In genomic region chr2:168084267-168084781, GRCh38 we compare ENCODE assay signal across 33 cellular contexts.
DNase-seq lines count a peak whose midpoint lies in the region; ATAC-seq and TF ChIP-seq lines count a peak whose summit lies in the region.
"Had no signal": no experiment of that assay in that cellular context is flagged by ENCODE, and none has a peak within 500 bp of the region (broad histone marks: within the 10 kb centered on the region; RNA-seq: fewer than 3 reads in every experiment).

No MANE protein-coding gene starts in this region.

- BruUV-seq in MCF 10A (replicated peaks; lab: Mats Ljungman, UMichigan): no TSS peak

- H3K9me3 Mint-ChIP-seq in MCF 10A (ENCODE audit: unreplicated experiment): peaks cover 7% of the 10 kb centered on the region
- H3K9me3 Mint-ChIP-seq in WTC11: peaks cover 16% of the 10 kb centered on the region
- H3K9me3 Mint-ChIP-seq: CD4-positive, alpha-beta T cell; effector memory CD8-positive, alpha-beta T cell; stimulated activated naive CD8-positive, alpha-beta T cell treated with anti-CD3 and anti-CD28 coated beads, Interleukin-15, Interleukin-2, amounts not matched to agents 100 ng/mL and 50 ng/mL, for 24 hours had no signal

- no peaks in the 10 kb centered on the region for H3K36me3 ChIP-seq in breast epithelium
- no peaks in the 10 kb centered on the region for H3K36me3 ChIP-seq in testis (ENCODE audit: low read depth, missing control alignments)
- H3K36me3 ChIP-seq: heart left ventricle, thoracic aorta, uterus had no signal

- H3K27ac ChIP-seq in breast epithelium (peak overlapping the region; percentile 45 to 58), testis (peak overlapping the region; percentile 82 to 87)
- H3K27ac ChIP-seq: A549, heart left ventricle, parathyroid adenoma, spleen, thoracic aorta, uterus had no signal

- no peaks in the 10 kb centered on the region for H3K4me1 Mint-ChIP-seq in MCF 10A (ENCODE audit: insufficient read depth, unreplicated experiment)
- peaks cover 6% of the 10 kb centered on the region for H3K4me1 Mint-ChIP-seq in WTC11

- ATAC-seq in WTC11: no peak; the same call in 1 of the 2 replicates
- ATAC-seq: A549; effector memory CD8-positive, alpha-beta T cell; heart left ventricle; naive thymus-derived CD4-positive, alpha-beta T cell; right cardiac atrium had no signal

- no peak for TF ChIP-seq POLR2A in breast epithelium (IDR thresholded peaks at IDR 0.05)
- no peak for TF ChIP-seq POLR2A in testis (IDR thresholded peaks at IDR 0.05)

- intact Hi-C loops in breast epithelium (cut with DNase I; ENCODE audit: low total_unique reads) (no loop called here), MCF 10A (cut with micrococcal nuclease) (no loop called here), testis (cut with DNase I; ENCODE audit: low total_unique reads) (no loop called here)

- H3K4me1 ChIP-seq in breast epithelium (no peaks in the 10 kb centered on the region), testis (peaks cover 30% of the 10 kb centered on the region)
- H3K4me1 ChIP-seq: A549, parathyroid adenoma, uterus had no signal

- H3K27me3 Mint-ChIP-seq in MCF 10A (ENCODE audit: insufficient read depth, unreplicated experiment) (no peaks in the 10 kb centered on the region), WTC11 (ENCODE audit: low read depth) (no peaks in the 10 kb centered on the region)
- H3K27me3 Mint-ChIP-seq: activated B cell treated with CpG ODN at 0.5 μM for 24 hours; activated naive CD8-positive, alpha-beta T cell; activated T-cell treated with anti-CD3 and anti-CD28 coated beads, Interleukin-2, amount 50 U/mL, for 24 hours; CD4-positive, alpha-beta T cell; effector memory CD8-positive, alpha-beta T cell; naive thymus-derived CD4-positive, alpha-beta T cell; stimulated activated naive CD8-positive, alpha-beta T cell treated with anti-CD3 and anti-CD28 coated beads, Interleukin-15, Interleukin-2, amounts not matched to agents 100 ng/mL and 50 ng/mL, for 24 hours had no signal

- WGBS in testis, 2 donors: 77 to 100% methylated on average over 4 of the region's 4 CpGs

- H3K27me3 ChIP-seq in breast epithelium: no peaks in the 10 kb centered on the region
- no peaks in the 10 kb centered on the region for H3K27me3 ChIP-seq in testis
- H3K27me3 ChIP-seq: heart left ventricle, spleen, uterus had no signal

- CTCF ChIA-PET in MCF 10A (lab: Yijun Ruan, JAX): interaction anchor here (0.8 kb wide), 1 partner anchor 482 kb away, joined by 3 read pairs; no protein-coding TSS in a partner anchor
- CTCF ChIA-PET in WTC11 (lab: Charles Lee): no interaction called here

- H3K4me3 ChIP-seq in breast epithelium (no peak overlapping the region), testis (no peak overlapping the region)
- H3K4me3 ChIP-seq: A549, heart left ventricle, spleen, thoracic aorta, uterus had no signal

- no peak for DNase-seq in breast epithelium (ENCODE audit: low spot score in 2 of 2)
- no peak for DNase-seq in MCF 10A (ENCODE audit: unreplicated experiment)
- no peak for DNase-seq in WTC11 (ENCODE audit: low spot score)
- peak; percentile 18 for DNase-seq in iPS-NIHi11 (ENCODE audit: low spot score)
- DNase-seq in testis: no peak
- no peak for DNase-seq in GM03348 (ENCODE audit: low spot score)
- no peak for DNase-seq in NCI-H187 treated with DMSO at 0.1 percent for 48 hours (lab: John Stamatoyannopoulos, UW)
- DNase-seq in SKM-1 (lab: John Stamatoyannopoulos, UW; ENCODE audit: unreplicated experiment): no peak
- DNase-seq: activated B cell treated with CpG ODN at 0.5 μM for 24 hours; activated CD4-positive, alpha-beta T cell treated with anti-CD3 and anti-CD28 coated beads, Interleukin-2, amount 50 U/mL, for 1 hour; activated effector memory CD4-positive, alpha-beta T cell treated with anti-CD3 and anti-CD28 coated beads, Interleukin-2, amount 50 U/mL, for 16 hours; activated T-cell treated with anti-CD3 and anti-CD28 coated beads, Interleukin-2, amount 50 U/mL, for 24 hours; CD4-positive, alpha-beta T cell; DMS79 treated with DMSO at 0.1 percent for 48 hours; effector memory CD8-positive, alpha-beta T cell; GF-D8; heart left ventricle; kidney; naive thymus-derived CD4-positive, alpha-beta T cell; NCI-H1105; NCI-H1930; NCI-H524 treated with DMSO at 0.1 percent for 48 hours; SIG-M5; spleen; stimulated activated CD4-positive, alpha-beta T cell treated with anti-CD3 and anti-CD28 coated beads, Interleukin-2, amount 100 ng/mL, for 24 hours; T-helper 9 cell; uterus had no signal

- no peak overlapping the region for H3K27ac Mint-ChIP-seq in MCF 10A (ENCODE audit: low read depth, unreplicated experiment)
- H3K27ac Mint-ChIP-seq in WTC11: 0 out of 2 replicates have a peak overlapping the region, but pooled peaks have one; percentile 40
- H3K27ac Mint-ChIP-seq: activated B cell treated with CpG ODN at 0.5 μM for 24 hours; activated naive CD8-positive, alpha-beta T cell; activated T-cell treated with anti-CD3 and anti-CD28 coated beads, Interleukin-2, amount 50 U/mL, for 24 hours; CD4-positive, alpha-beta T cell; stimulated activated naive CD8-positive, alpha-beta T cell treated with anti-CD3 and anti-CD28 coated beads, Interleukin-15, Interleukin-2, amounts not matched to agents 100 ng/mL and 50 ng/mL, for 24 hours had no signal

- POLR2A ChIA-PET in MCF 10A (lab: Yijun Ruan, JAX) (interaction anchor here (0.6 kb wide), 1 partner anchor 26 kb away, joined by 5 read pairs; no protein-coding TSS in a partner anchor), WTC11 (lab: Charles Lee) (no interaction called here)

- H3K36me3 Mint-ChIP-seq in MCF 10A (ENCODE audit: insufficient read depth, unreplicated experiment) (peaks cover 11% of the 10 kb centered on the region), WTC11 (peaks cover 9% of the 10 kb centered on the region)

- H3K9me3 ChIP-seq in breast epithelium: no peaks in the 10 kb centered on the region
- no peaks in the 10 kb centered on the region for H3K9me3 ChIP-seq in testis
- H3K9me3 ChIP-seq: A549, heart left ventricle, spleen, thoracic aorta, uterus had no signal

- H3K4me3 Mint-ChIP-seq in MCF 10A (ENCODE audit: unreplicated experiment) (no peak overlapping the region), WTC11 (no peak overlapping the region)
- H3K4me3 Mint-ChIP-seq: activated B cell treated with CpG ODN at 0.5 μM for 24 hours; activated naive CD8-positive, alpha-beta T cell; activated T-cell treated with anti-CD3 and anti-CD28 coated beads, Interleukin-2, amount 50 U/mL, for 24 hours; CD4-positive, alpha-beta T cell; effector memory CD8-positive, alpha-beta T cell; naive thymus-derived CD4-positive, alpha-beta T cell; stimulated activated naive CD8-positive, alpha-beta T cell treated with anti-CD3 and anti-CD28 coated beads, Interleukin-15, Interleukin-2, amounts not matched to agents 100 ng/mL and 50 ng/mL, for 24 hours had no signal

- TF ChIP-seq CTCF in breast epithelium (IDR thresholded peaks at IDR 0.05) (no peak), MCF 10A (IDR thresholded peaks at IDR 0.05; ENCODE audit: unreplicated experiment) (no peak), WTC11 (IDR thresholded peaks at IDR 0.05) (no peak), testis (IDR thresholded peaks at IDR 0.05) (no peak)

TF ChIP-seq in WTC11, 78 proteins besides CTCF, POLR2A, EP300 and RAD21 (continues in another document):
- TF ChIP-seq FOXP4 (CRISPR knock-in tag; IDR thresholded peaks at IDR 0.05) (no peak), GTF2I (CRISPR knock-in tag; conservative IDR thresholded peaks at IDR 0.05) (no peak), NFYB (CRISPR knock-in tag; conservative IDR thresholded peaks at IDR 0.05; ENCODE audit: low read depth) (no peak), MXD4 (CRISPR knock-in tag; IDR thresholded peaks at IDR 0.05; ENCODE audit: borderline replicate concordance) (no peak), ELF4 (CRISPR knock-in tag; IDR thresholded peaks at IDR 0.05; ENCODE audit: low read depth) (no peak), TCF7 (CRISPR knock-in tag; IDR thresholded peaks at IDR 0.05; ENCODE audit: low read depth) (no peak), PRDM15 (CRISPR knock-in tag; IDR thresholded peaks at IDR 0.05) (no peak), ZNF671 (CRISPR knock-in tag; IDR thresholded peaks at IDR 0.05) (no peak)
